9 cellular contexts compared by ENCODE assay signal in the genomic region with DNA sequence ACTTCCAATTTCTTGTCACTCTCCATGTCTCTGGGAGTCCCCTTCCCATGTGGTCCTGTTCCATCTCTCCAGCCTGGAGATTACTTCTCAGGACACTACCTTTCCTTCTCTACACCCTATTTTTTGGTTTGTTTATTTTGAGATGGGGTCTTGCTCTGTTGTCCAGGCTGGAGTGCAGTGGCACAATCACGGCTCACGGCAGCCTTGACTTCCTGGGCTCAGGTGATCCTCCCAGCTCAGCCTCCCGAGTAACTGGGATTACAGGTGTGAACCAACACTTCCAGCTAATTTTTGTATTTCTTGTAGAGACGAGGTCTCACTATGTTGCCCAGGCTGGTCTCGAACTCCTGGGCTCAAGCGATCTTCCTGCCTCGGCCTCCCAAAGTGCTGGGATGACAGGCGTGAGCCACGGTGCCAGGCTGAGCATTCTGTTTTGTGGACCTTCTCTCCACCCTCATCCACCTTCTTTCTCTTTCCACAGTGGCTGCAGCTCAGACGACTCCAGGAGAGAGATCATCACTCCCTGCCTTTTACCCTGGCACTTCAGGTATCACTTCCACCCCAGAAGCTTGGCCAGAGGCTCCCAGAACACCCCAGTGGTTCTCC. TPM values are rescaled to one million over a fixed set of nuclear protein-coding genes. Genes with fewer than 3 reads are reported as not detected.
DNase-seq lines count a peak whose midpoint lies in the region; ATAC-seq and TF ChIP-seq lines count a peak whose summit lies in the region.
"Had no signal": no experiment of that assay in that cellular context is flagged by ENCODE, and none has a peak within 500 bp of the region (broad histone marks: within the 10 kb centered on the region; RNA-seq: fewer than 3 reads in every experiment).

No MANE protein-coding gene starts in this region.

- H3K4me1 ChIP-seq in left lung (peaks cover 11 to 70% of the 10 kb centered on the region in 2 donors), tibial nerve (peaks cover 0 to 63% (median 31%) of the 10 kb centered on the region in 4 donors)

- H3K36me3 ChIP-seq in left lung = peaks cover 0 to 12% of the 10 kb centered on the region in 2 donors
- no peaks in the 10 kb centered on the region for H3K36me3 ChIP-seq in tibial nerve

- H3K27me3 Mint-ChIP-seq in activated naive CD4-positive, alpha-beta T cell treated with anti-CD3 and anti-CD28 coated beads, Interleukin-2, amount 10 ng/mL, durations not matched to agents 7 days and 5 days = peaks cover 4% of the 10 kb centered on the region
- no peaks in the 10 kb centered on the region for H3K27me3 Mint-ChIP-seq in activated naive CD8-positive, alpha-beta T cell treated with anti-CD3 and anti-CD28 coated beads, Interleukin-2, amount 10 ng/mL, durations not matched to agents 7 days and 5 days

- peaks cover 28% of the 10 kb centered on the region for H3K36me3 Mint-ChIP-seq in activated naive CD4-positive, alpha-beta T cell treated with anti-CD3 and anti-CD28 coated beads, Interleukin-2, amount 10 ng/mL, durations not matched to agents 7 days and 5 days
- H3K36me3 Mint-ChIP-seq in activated naive CD8-positive, alpha-beta T cell treated with anti-CD3 and anti-CD28 coated beads, Interleukin-2, amount 10 ng/mL, durations not matched to agents 7 days and 5 days = peaks cover 13% of the 10 kb centered on the region

- H3K27ac Mint-ChIP-seq in activated naive CD4-positive, alpha-beta T cell treated with anti-CD3 and anti-CD28 coated beads, Interleukin-2, amount 10 ng/mL, durations not matched to agents 7 days and 5 days = peak overlapping the region; percentile 98
- peak overlapping the region; percentile 97 for H3K27ac Mint-ChIP-seq in activated naive CD8-positive, alpha-beta T cell treated with anti-CD3 and anti-CD28 coated beads, Interleukin-2, amount 10 ng/mL, durations not matched to agents 7 days and 5 days

- no peaks in the 10 kb centered on the region for H3K9me3 Mint-ChIP-seq in activated naive CD4-positive, alpha-beta T cell treated with anti-CD3 and anti-CD28 coated beads, Interleukin-2, amount 10 ng/mL, durations not matched to agents 7 days and 5 days
- no peaks in the 10 kb centered on the region for H3K9me3 Mint-ChIP-seq in activated naive CD8-positive, alpha-beta T cell treated with anti-CD3 and anti-CD28 coated beads, Interleukin-2, amount 10 ng/mL, durations not matched to agents 7 days and 5 days

- intact Hi-C loops in left lung (cut with DNase I) = no loop called here

- TF ChIP-seq POLR2A in tibial nerve (IDR thresholded peaks at IDR 0.05) = no peak
- TF ChIP-seq POLR2A in GM18505 (IDR thresholded peaks at IDR 0.05; ENCODE audit: borderline replicate concordance, extremely low read depth, insufficient read depth, insufficient read length) = no peak

- no peaks in the 10 kb centered on the region for H3K9me3 ChIP-seq in left lung
- H3K9me3 ChIP-seq in tibial nerve = no peaks in the 10 kb centered on the region
- H3K9me3 ChIP-seq: SJSA1 had no signal

- ATAC-seq in activated naive CD8-positive, alpha-beta T cell treated with anti-CD3 and anti-CD28 coated beads, Interleukin-2, amount 10 ng/mL, durations not matched to agents 7 days and 5 days (ENCODE audit: low read depth) = no peak
- ATAC-seq in left lung = no peak
- no peak for ATAC-seq in GM18505 (IDR thresholded peaks at IDR 0.05; ENCODE audit: unreplicated experiment)

- peak overlapping the region; percentile 5 to 80 for H3K4me3 ChIP-seq in left lung
- peak overlapping the region in 3 of 4 donors; percentile 4 to 80 (median 25) for H3K4me3 ChIP-seq in tibial nerve
- H3K4me3 ChIP-seq: SJSA1 had no signal

- TF ChIP-seq CTCF in left lung (IDR thresholded peaks at IDR 0.05) = no peak
- no peak for TF ChIP-seq CTCF in tibial nerve (IDR thresholded peaks at IDR 0.05)
- no peak for TF ChIP-seq CTCF in GM20000 (IDR thresholded peaks at IDR 0.05; ENCODE audit: extremely low read depth, missing control alignments)

- H3K4me1 Mint-ChIP-seq in activated naive CD4-positive, alpha-beta T cell treated with anti-CD3 and anti-CD28 coated beads, Interleukin-2, amount 10 ng/mL, durations not matched to agents 7 days and 5 days = peaks cover 49% of the 10 kb centered on the region
- H3K4me1 Mint-ChIP-seq in activated naive CD8-positive, alpha-beta T cell treated with anti-CD3 and anti-CD28 coated beads, Interleukin-2, amount 10 ng/mL, durations not matched to agents 7 days and 5 days = peaks cover 34% of the 10 kb centered on the region

- 75 to 79% methylated on average over 10 of the region's 10 CpGs for WGBS in tibial nerve, 2 donors

- CTCF ChIA-PET in activated naive CD4-positive, alpha-beta T cell treated with anti-CD3 and anti-CD28 coated beads, Interleukin-2, amount 10 ng/mL, durations not matched to agents 7 days and 5 days (lab: Charles Lee) = no interaction called here

- H3K27me3 ChIP-seq in left lung = no peaks in the 10 kb centered on the region
- H3K27me3 ChIP-seq in tibial nerve = peaks cover 0 to 3% of the 10 kb centered on the region in 2 donors
- H3K27me3 ChIP-seq: SJSA1 had no signal

- peak overlapping the region; percentile 78 to 96 for H3K27ac ChIP-seq in left lung
- peak overlapping the region; percentile 83 to 94 (median 92) for H3K27ac ChIP-seq in tibial nerve
- H3K27ac ChIP-seq: SJSA1 had no signal

- POLR2A ChIA-PET in activated naive CD8-positive, alpha-beta T cell treated with anti-CD3 and anti-CD28 coated beads, Interleukin-2, amount 10 ng/mL, durations not matched to agents 7 days and 5 days (lab: Charles Lee) = interaction anchor here (0.9 to 2.5 kb wide), 6 partner anchors 9 to 165 kb away, joined by 3 to 41 read pairs (median 4); no protein-coding TSS in a partner anchor

- peak overlapping the region; percentile 84 for H3K4me3 Mint-ChIP-seq in activated naive CD4-positive, alpha-beta T cell treated with anti-CD3 and anti-CD28 coated beads, Interleukin-2, amount 10 ng/mL, durations not matched to agents 7 days and 5 days
- peak overlapping the region; percentile 92 for H3K4me3 Mint-ChIP-seq in activated naive CD8-positive, alpha-beta T cell treated with anti-CD3 and anti-CD28 coated beads, Interleukin-2, amount 10 ng/mL, durations not matched to agents 7 days and 5 days

- DNase-seq in activated naive CD4-positive, alpha-beta T cell treated with anti-CD3 and anti-CD28 coated beads, Interleukin-2, amount 10 ng/mL, durations not matched to agents 7 days and 5 days = no peak
- DNase-seq in activated naive CD4-positive, alpha-beta T cell treated with Interleukin-2 at 50 U/mL for 16 hours = no peak
- DNase-seq in activated naive CD8-positive, alpha-beta T cell treated with anti-CD3 and anti-CD28 coated beads, Interleukin-2, amount 10 ng/mL, durations not matched to agents 7 days and 5 days = no peak
- DNase-seq in left lung = peak in 1 of 2 donors; percentile 40
- no peak for DNase-seq in tibial nerve (ENCODE audit: low spot score in 2 of 2)
- no peak for DNase-seq in NCI-H526 (lab: John Stamatoyannopoulos, UW)
- no peak for DNase-seq in GM20000 (ENCODE audit: low spot score)

- no peak for TF ChIP-seq EP300 in tibial nerve (IDR thresholded peaks at IDR 0.05)

RNA-seq across cellular contexts. Expression of a gene that starts 0.6 kb away (rescaled TPM):
- 100 to 1,000 TPM; 186 to 190 TPM for total RNA-seq in activated naive CD8-positive, alpha-beta T cell treated with anti-CD3 and anti-CD28 coated beads, Interleukin-2, amount 10 ng/mL, durations not matched to agents 7 days and 5 days
- 10 to 100 TPM; 24.7 to 26.0 TPM for total RNA-seq in left lung
- 10 to 100 TPM; 10.5 to 37.6 (median 15.5) TPM for total RNA-seq in tibial nerve
- total RNA-seq: SJSA1 had no signal

RNA-seq across cellular contexts. Expression of a gene that starts 2.6 kb away (rescaled TPM):
- total RNA-seq in activated naive CD8-positive, alpha-beta T cell treated with anti-CD3 and anti-CD28 coated beads, Interleukin-2, amount 10 ng/mL, durations not matched to agents 7 days and 5 days = 10 to 100 TPM; 40.7 to 48.7 TPM
- total RNA-seq in left lung (10 to 100 TPM; 11.8 to 19.1 TPM), tibial nerve (10 to 100 TPM; 15.1 to 23.8 (median 21.8) TPM)

RNA-seq across cellular contexts. Expression of a gene that starts 5.1 kb away (rescaled TPM):
- 10 to 100 TPM; 10.6 to 11.2 TPM for total RNA-seq in activated naive CD8-positive, alpha-beta T cell treated with anti-CD3 and anti-CD28 coated beads, Interleukin-2, amount 10 ng/mL, durations not matched to agents 7 days and 5 days
- 100 to 1,000 TPM; 205 to 407 TPM for total RNA-seq in left lung
- 100 to 1,000 TPM in 3 of 4 donors, 10 to 100 TPM in 1; 41.4 to 122 (median 117) TPM for total RNA-seq in tibial nerve
- total RNA-seq: SJSA1 had no signal

RNA-seq across cellular contexts. Expression of a gene that starts 33.2 kb away (rescaled TPM):
- 10 to 100 TPM; 10.7 to 12.4 TPM for total RNA-seq in activated naive CD8-positive, alpha-beta T cell treated with anti-CD3 and anti-CD28 coated beads, Interleukin-2, amount 10 ng/mL, durations not matched to agents 7 days and 5 days
- total RNA-seq in left lung (10 to 100 TPM; 12.2 to 14.8 TPM), tibial nerve (10 to 100 TPM in 2 of 4 donors, 1 to 10 TPM in 2; 5.0 to 20.4 (median 8.6) TPM)

RNA-seq across cellular contexts. Expression of a gene that starts 34.6 kb away (rescaled TPM):
- total RNA-seq in activated naive CD8-positive, alpha-beta T cell treated with anti-CD3 and anti-CD28 coated beads, Interleukin-2, amount 10 ng/mL, durations not matched to agents 7 days and 5 days = 1 to 10 TPM; 1.2 to 1.4 TPM
- total RNA-seq in left lung (1 to 10 TPM; 3.0 to 8.6 TPM), tibial nerve (10 to 100 TPM in 2 of 4 donors, 1 to 10 TPM in 2; 8.7 to 19.7 (median 10.7) TPM)

Comparison
In these comparisons a context has a peak if more than half of its experiments do, and no peak if none do; other contexts are left out.
1. RNA of a gene that starts 0.6 kb away (total RNA-seq): 186 to 190 TPM in activated naive CD8-positive, alpha-beta T cell treated with anti-CD3 and anti-CD28 coated beads, Interleukin-2, amount 10 ng/mL, durations not matched to agents 7 days and 5 days; 24.7 to 26.0 TPM in left lung and 10.5 to 37.6 TPM in tibial nerve; every median in the first group is over 4 times any median in the second.